9 cellular contexts compared by ENCODE assay signal in the genomic region with DNA sequence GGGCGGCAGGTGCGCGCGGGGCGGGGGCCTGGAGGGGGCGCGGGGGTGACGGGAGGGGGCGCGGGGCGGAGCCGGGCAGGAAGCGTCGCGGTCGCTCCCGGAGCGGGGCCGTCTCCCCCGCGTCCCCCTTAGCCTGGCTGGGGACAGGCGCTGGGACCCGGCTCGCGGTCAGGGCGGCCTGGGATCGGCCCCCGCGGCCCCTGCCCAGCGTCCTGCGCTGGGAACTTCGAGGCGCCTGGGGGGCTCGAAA.
DNase-seq lines count a peak whose midpoint lies in the region; ATAC-seq and TF ChIP-seq lines count a peak whose summit lies in the region.
"Had no signal": no experiment of that assay in that cellular context is flagged by ENCODE, and none has a peak within 500 bp of the region (broad histone marks: within the 10 kb centered on the region; RNA-seq: fewer than 3 reads in every experiment).

No MANE protein-coding gene starts in this region.

- peaks cover 91% of the 10 kb centered on the region for H3K27me3 ChIP-seq in BLaER1
- no peaks in the 10 kb centered on the region for H3K27me3 ChIP-seq in endodermal cell (ENCODE audit: control insufficient read depth, insufficient read depth, low read length, poor library complexity, severe bottlenecking)
- no peaks in the 10 kb centered on the region for H3K27me3 ChIP-seq in ovary

- H3K9me3 ChIP-seq in BLaER1 (no peaks in the 10 kb centered on the region), endodermal cell (ENCODE audit: control insufficient read depth, low read length) (no peaks in the 10 kb centered on the region), ovary (no peaks in the 10 kb centered on the region)

- peak overlapping the region; percentile 67 for H3K4me3 ChIP-seq in BLaER1
- peak overlapping the region; percentile 66 for H3K4me3 ChIP-seq in LNCaP clone FGC (ENCODE audit: low read depth, low read length)
- H3K4me3 ChIP-seq in endodermal cell (ENCODE audit: low read length), result peak overlapping the region; percentile 78
- H3K4me3 ChIP-seq in ovary, result peak overlapping the region; percentile 21

- intact Hi-C loops in ovary (cut with DNase I), result no loop called here

- H3K4me1 Mint-ChIP-seq in endodermal cell, result peaks cover 30% of the 10 kb centered on the region

- DNase-seq in LNCaP clone FGC (ENCODE audit: low read depth) (no peak), endodermal cell (no peak), ovary (peak in 1 of 5 donors; percentile 30), RPMI8226 (no peak), SKM-1 (lab: John Stamatoyannopoulos, UW; ENCODE audit: unreplicated experiment) (no peak)

- H4K20me1 ChIP-seq in BLaER1, result peaks cover 77% of the 10 kb centered on the region

- 0% methylated on average over 34 of the region's 34 CpGs; no CpG with 5 or more reads in 1 of the 2 experiments for WGBS in endodermal cell (ENCODE audit: insufficient coverage in 1 of 2, insufficient read length in 1 of 2), 2 experiments
- 0 to 2% (median 1%) methylated on average over 2 to 34 of the region's 34 CpGs for WGBS in ovary, 3 donors

- no peak for TF ChIP-seq EP300 in ovary (IDR thresholded peaks at IDR 0.05)

- TF ChIP-seq CTCF in LNCaP clone FGC (IDR thresholded peaks at IDR 0.05; ENCODE audit: control insufficient read depth, extremely low read depth, insufficient read depth) (no peak), endodermal cell (conservative IDR thresholded peaks at IDR 0.05) (no peak), ovary (IDR thresholded peaks at IDR 0.05) (no peak)

- H3K27ac ChIP-seq in BLaER1, result no peak overlapping the region
- H3K27ac ChIP-seq in endodermal cell (ENCODE audit: low read depth, low read length), result no peak overlapping the region
- H3K27ac ChIP-seq in ovary, result no peak overlapping the region

- H3K27ac Mint-ChIP-seq in endodermal cell, result no peak overlapping the region
- H3K27ac Mint-ChIP-seq: CD8-positive, alpha-beta memory T cell had no signal

- H3K4me1 ChIP-seq in BLaER1 (peaks cover 43% of the 10 kb centered on the region), endodermal cell (ENCODE audit: control insufficient read depth, insufficient read depth, low read length) (peaks cover 24% of the 10 kb centered on the region), ovary (ENCODE audit: insufficient read depth) (peaks cover 4% of the 10 kb centered on the region)

- H3K9ac ChIP-seq in BLaER1 (0 out of 2 replicates have a peak overlapping the region, but pooled peaks have one; percentile 10), endodermal cell (ENCODE audit: extremely low read depth, low read length, poor library complexity, severe bottlenecking) (peak overlapping the region; percentile 38)

- peak overlapping the region; percentile 99 for H3K4me2 ChIP-seq in BLaER1

- no peaks in the 10 kb centered on the region for H3K9me3 Mint-ChIP-seq in endodermal cell
- H3K9me3 Mint-ChIP-seq: CD8-positive, alpha-beta memory T cell had no signal

- H3K36me3 ChIP-seq in BLaER1 (no peaks in the 10 kb centered on the region), endodermal cell (ENCODE audit: control insufficient read depth, insufficient read depth, low read length) (no peaks in the 10 kb centered on the region), ovary (no peaks in the 10 kb centered on the region)

- ATAC-seq in GM21529 (IDR thresholded peaks at IDR 0.05; ENCODE audit: unreplicated experiment), result no peak
- no peak for ATAC-seq in GM18907 (IDR thresholded peaks at IDR 0.05; ENCODE audit: unreplicated experiment)

- no peaks in the 10 kb centered on the region for H3K27me3 Mint-ChIP-seq in endodermal cell (ENCODE audit: insufficient read depth)

- no peak for TF ChIP-seq POLR2A in ovary (IDR thresholded peaks at IDR 0.05)

- peak overlapping the region; percentile 66 for H3K4me3 Mint-ChIP-seq in endodermal cell

- peaks cover 5% of the 10 kb centered on the region for H3K36me3 Mint-ChIP-seq in endodermal cell (ENCODE audit: low read depth)
- H3K36me3 Mint-ChIP-seq: CD8-positive, alpha-beta memory T cell had no signal

Comparison
In these comparisons a context has a peak if more than half of its experiments do, and no peak if none do; other contexts are left out.
1. H3K4me3 ChIP-seq: peak in every context shown above with its lines; median percentile 78 in endodermal cell; 67 in BLaER1; 66 in LNCaP clone FGC; 21 in ovary.